ENCODE assay signal across 22 cellular contexts in the genomic region with DNA sequence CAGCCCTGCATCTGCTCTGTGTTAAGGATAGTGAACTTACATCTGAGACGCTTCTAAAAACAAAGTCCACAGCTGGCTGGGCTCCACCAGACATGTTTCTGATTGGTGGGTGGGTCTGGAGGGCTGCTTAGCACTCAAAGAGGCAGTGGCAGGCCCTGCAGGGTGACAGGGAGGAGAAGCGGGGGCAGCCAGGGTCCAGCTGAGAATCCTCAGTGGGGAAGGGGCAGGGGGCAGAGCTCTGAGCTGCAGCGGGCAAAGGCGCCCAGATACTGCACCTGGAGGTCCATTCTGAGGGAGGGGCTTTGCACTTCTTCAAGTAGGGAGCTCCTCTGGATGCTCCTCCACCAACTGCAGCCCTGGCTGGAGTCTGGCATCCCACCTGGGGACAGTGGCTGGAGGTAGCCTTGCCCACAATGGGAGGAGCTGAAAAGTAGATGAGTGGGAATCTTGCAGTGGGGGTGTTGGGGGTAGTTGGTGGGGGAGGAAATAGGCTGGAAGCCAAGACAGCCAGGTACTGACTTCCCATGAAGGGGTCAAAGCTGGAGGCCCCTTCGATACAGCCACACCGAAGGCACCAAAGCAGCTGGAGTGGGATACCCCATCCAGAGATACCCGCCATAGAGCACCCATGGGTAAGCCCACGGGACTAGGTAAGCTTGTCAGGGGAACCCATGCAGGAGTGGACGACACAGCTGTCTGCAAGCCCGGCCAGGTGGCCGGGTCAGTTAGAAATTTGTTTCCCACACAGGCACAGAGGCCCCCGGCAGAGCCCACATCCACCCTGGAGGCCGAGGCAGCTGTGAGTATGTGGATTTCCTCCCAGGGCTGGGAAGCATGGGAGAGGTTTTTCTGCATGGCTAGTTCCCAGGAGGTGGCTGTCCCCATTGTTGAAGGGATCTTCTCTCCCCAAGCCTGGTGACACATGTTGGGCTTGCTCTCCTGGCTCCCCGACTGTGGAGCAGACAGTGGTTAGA. TPM values are rescaled to one million over a fixed set of nuclear protein-coding genes. Genes with fewer than 3 reads are reported as not detected.
DNase-seq lines count a peak whose midpoint lies in the region; ATAC-seq and TF ChIP-seq lines count a peak whose summit lies in the region.
"Had no signal": no experiment of that assay in that cellular context is flagged by ENCODE, and none has a peak within 500 bp of the region (broad histone marks: within the 10 kb centered on the region; RNA-seq: fewer than 3 reads in every experiment).

No MANE protein-coding gene starts in this region.

- H3K4me1 ChIP-seq in BLaER1 (peaks cover 90% of the 10 kb centered on the region), HEK293 (ENCODE audit: control insufficient read depth, insufficient read depth, low read length) (no peaks in the 10 kb centered on the region), neural progenitor cell (peaks cover 19% of the 10 kb centered on the region)

- peak; percentile 34 for DNase-seq in SK-N-DZ (ENCODE audit: low spot score)
- no peak for DNase-seq in neural progenitor cell (ENCODE audit: low spot score)
- no peak for DNase-seq in COLO829 (ENCODE audit: low spot score)
- DNase-seq in mucosa of gallbladder (ENCODE audit: low spot score): no peak
- no peak for DNase-seq in cerebellum (ENCODE audit: low spot score)
- DNase-seq: COR-L47, EL, GM23248, KG1, NCI-H1092, NCI-H1694, NCI-H510A treated with DMSO at 0.1 percent for 48 hours, NCI-H82, SHP77 had no signal

- no peaks in the 10 kb centered on the region for H3K36me3 ChIP-seq in BLaER1
- H3K36me3 ChIP-seq in HEK293 (ENCODE audit: control insufficient read depth in 2 of 2, insufficient read depth in 1 of 2, low read length in 2 of 2): no peaks in the 10 kb centered on the region
- H3K36me3 ChIP-seq in neural progenitor cell: no peaks in the 10 kb centered on the region

- H3K79me2 ChIP-seq in neural progenitor cell (ENCODE audit: low read depth): no peaks in the 10 kb centered on the region

- peak overlapping the region; percentile 78 for H3K27ac ChIP-seq in BLaER1
- H3K27ac ChIP-seq in HEK293 (ENCODE audit: extremely low read depth, low read depth, low read length): no peak overlapping the region
- no peak overlapping the region for H3K27ac ChIP-seq in neural progenitor cell
- H3K27ac ChIP-seq: A549, GM23248 had no signal

- no peak for ATAC-seq in GM18511 (IDR thresholded peaks at IDR 0.05; ENCODE audit: unreplicated experiment)
- ATAC-seq: A549, HCT116, HepG2 had no signal

- peaks cover 21% of the 10 kb centered on the region for H3K9me3 ChIP-seq in BLaER1
- H3K9me3 ChIP-seq in HEK293 (ENCODE audit: control insufficient read depth, insufficient read depth, low read depth, low read length): no peaks in the 10 kb centered on the region
- H3K9me3 ChIP-seq in neural progenitor cell (ENCODE audit: low read depth): no peaks in the 10 kb centered on the region

- TF ChIP-seq CTCF in HEK293 (tag by site-specific recombination; IDR thresholded peaks at IDR 0.05): no peak
- TF ChIP-seq CTCF in neural progenitor cell (IDR thresholded peaks at IDR 0.05): no peak

- peak overlapping the region; percentile 49 for H3K4me3 ChIP-seq in BLaER1
- no peak overlapping the region for H3K4me3 ChIP-seq in HEK293 (ENCODE audit: low read depth, low read length)
- no peak overlapping the region for H3K4me3 ChIP-seq in neural progenitor cell
- H3K4me3 ChIP-seq: A549, GM23248 had no signal

- POLR2A ChIA-PET in HEK293 (lab: Yijun Ruan, JAX): no interaction called here

- no peak overlapping the region for H3K27ac Mint-ChIP-seq in neural progenitor cell

- no peak overlapping the region for H2AFZ ChIP-seq in neural progenitor cell (replicated peaks)
- H2AFZ ChIP-seq: GM23248 had no signal

- H3F3A ChIP-seq in neural progenitor cell (ENCODE audit: low read depth): no peaks in the 10 kb centered on the region

- H4K20me1 ChIP-seq in BLaER1 (no peaks in the 10 kb centered on the region), neural progenitor cell (ENCODE audit: low read depth) (no peaks in the 10 kb centered on the region)

- peak overlapping the region; percentile 90 for H3K4me2 ChIP-seq in BLaER1
- peak overlapping the region; percentile 13 for H3K4me2 ChIP-seq in neural progenitor cell
- H3K4me2 ChIP-seq: A549 had no signal

- CTCF ChIA-PET in HEK293 (lab: Yijun Ruan, JAX): no interaction called here

- no peak overlapping the region for H3K4me3 Mint-ChIP-seq in neural progenitor cell
- H3K4me3 Mint-ChIP-seq: CD14-positive monocyte had no signal

- H3K9ac ChIP-seq in BLaER1 (peak overlapping the region; percentile 48; the same call in 1 of the 2 replicates), neural progenitor cell (no peak overlapping the region)
- H3K9ac ChIP-seq: GM23248 had no signal

- H3K27me3 Mint-ChIP-seq in neural progenitor cell (ENCODE audit: insufficient read depth, low read depth): peaks cover 12% of the 10 kb centered on the region

- H3K36me3 Mint-ChIP-seq in neural progenitor cell: no peaks in the 10 kb centered on the region

- peaks cover 19% of the 10 kb centered on the region for H3K9me3 Mint-ChIP-seq in neural progenitor cell

- peaks cover 15% of the 10 kb centered on the region for H3K4me1 Mint-ChIP-seq in neural progenitor cell

- H3K27me3 ChIP-seq in BLaER1 (peaks cover 13% of the 10 kb centered on the region), neural progenitor cell (no peaks in the 10 kb centered on the region)

TF ChIP-seq in HEK293, 187 proteins besides CTCF, POLR2A, EP300 and RAD21:
- TF ChIP-seq KLF16 (tag by site-specific recombination; IDR thresholded peaks at IDR 0.05): no peak
- TF ChIP-seq ZNF19 (tag by site-specific recombination; IDR thresholded peaks at IDR 0.05; ENCODE audit: low read depth): no peak
- TF ChIP-seq GLIS1 (tag by site-specific recombination; IDR thresholded peaks at IDR 0.05): peak; percentile 59

RNA-seq across cellular contexts. Expression of gene PRR23E, which starts 28.4 kb away (rescaled TPM):
- not detected in 2 replicates for polyA plus RNA-seq in SK-N-DZ (2014; cell fraction: cytosol; rRNA removed)
- not detected in 2 replicates for polyA plus RNA-seq in SK-N-DZ (2014; cell fraction: nucleus; rRNA removed)
- total RNA-seq in neural progenitor cell (ENCODE audit: low replicate concordance): not detected in 2 replicates
- not detected for total RNA-seq in mucosa of gallbladder
- total RNA-seq in cerebellum: not detected
- total RNA-seq: GM23248, HepG2, MCF 10A had no signal
- polyA plus RNA-seq: A549, CD14-positive monocyte, GM23248, HepG2 had no signal
